In genomic region chr4:146224331-146224966, GRCh38 we compare ENCODE assay signal across 22 cellular contexts. TPM values are rescaled to one million over a fixed set of nuclear protein-coding genes. Genes with fewer than 3 reads are reported as not detected.
DNase-seq lines count a peak whose midpoint lies in the region; FAIRE-seq and TF ChIP-seq lines count a peak whose summit lies in the region.
"Had no signal": no experiment of that assay in that cellular context is flagged by ENCODE, and none has a peak within 500 bp of the region (broad histone marks: within the 10 kb centered on the region; RNA-seq: fewer than 3 reads in every experiment).

No MANE protein-coding gene starts in this region.

- TF ChIP-seq CTCF in bronchial epithelial cell (IDR thresholded peaks at IDR 0.05; ENCODE audit: insufficient read depth, low read length, severe bottlenecking) = no peak
- TF ChIP-seq CTCF in left ventricle myocardium inferior (IDR thresholded peaks at IDR 0.05; ENCODE audit: borderline replicate concordance) = no peak
- TF ChIP-seq CTCF in testis (IDR thresholded peaks at IDR 0.05) = no peak

- H3K4me1 ChIP-seq in left ventricle myocardium inferior (peaks cover 7% of the 10 kb centered on the region), testis (no peaks in the 10 kb centered on the region)
- H3K4me1 ChIP-seq: BE2C, colonic mucosa, gastrocnemius medialis, lower lobe of right lung had no signal

- no peak for FAIRE-seq in bronchial epithelial cell (lab: Jason Lieb, UNC)
- no peak for FAIRE-seq in GM12892 (lab: Jason Lieb, UNC)
- FAIRE-seq: GM12878, small intestine had no signal

- DNase-seq in LHCN-M2 (ENCODE audit: low read depth) (peak; percentile 20), bronchial epithelial cell (ENCODE audit: low read depth) (peak; percentile 4), left ventricle myocardium inferior (no peak), testis (peak; percentile 31), GM12892 (ENCODE audit: insufficient read length) (no peak), EL (no peak), AML-193 (lab: John Stamatoyannopoulos, UW) (no peak)
- DNase-seq: activated CD4-positive, alpha-beta T cell treated with anti-CD3 and anti-CD28 coated beads, Interleukin-2, amount 50 U/mL, for 4 hours; activated naive CD4-positive, alpha-beta T cell; BE2C; Calu3; colonic mucosa; gastrocnemius medialis; GF-D8; lower lobe of right lung; NCI-H1694; NCI-H2227 treated with DMSO at 0.1 percent for 48 hours; posterior cingulate gyrus; small intestine; stimulated activated CD8-positive, alpha-beta memory T cell treated with anti-CD3 and anti-CD28 coated beads, Interleukin-4, amount 100 ng/mL, for 48 hours had no signal

- H3K4me3 ChIP-seq in bronchial epithelial cell (ENCODE audit: low read depth, low read length) (no peak overlapping the region), left ventricle myocardium inferior (no peak overlapping the region), testis (no peak overlapping the region)
- H3K4me3 ChIP-seq: colonic mucosa, gastrocnemius medialis, GM12878, lower lobe of right lung had no signal

- WGBS in testis, 2 donors = 37 to 41% methylated on average over 8 of the region's 8 CpGs

- TF ChIP-seq POLR2A in testis (IDR thresholded peaks at IDR 0.05) = no peak
- no peak for TF ChIP-seq POLR2A in GM12892 (IDR thresholded peaks at IDR 0.05; ENCODE audit: low read depth, low read length)

- H3K27me3 ChIP-seq in bronchial epithelial cell (ENCODE audit: control insufficient read depth, insufficient read depth, low read length) (peaks cover under 1% of the 10 kb centered on the region), left ventricle myocardium inferior (ENCODE audit: low read depth) (no peaks in the 10 kb centered on the region), testis (no peaks in the 10 kb centered on the region)
- H3K27me3 ChIP-seq: BE2C, colonic mucosa, gastrocnemius medialis had no signal

- intact Hi-C loops in left ventricle myocardium inferior (cut with micrococcal nuclease) (no loop called here), testis (cut with DNase I; ENCODE audit: low total_unique reads) (no loop called here)

- H3K36me3 ChIP-seq in bronchial epithelial cell (ENCODE audit: control insufficient read depth, insufficient read depth, low read length) (no peaks in the 10 kb centered on the region), left ventricle myocardium inferior (no peaks in the 10 kb centered on the region), testis (ENCODE audit: low read depth, missing control alignments) (no peaks in the 10 kb centered on the region)
- H3K36me3 ChIP-seq: BE2C, colonic mucosa, gastrocnemius medialis, lower lobe of right lung had no signal

- no peaks in the 10 kb centered on the region for H3K9me3 ChIP-seq in left ventricle myocardium inferior (replicated peaks)
- no peaks in the 10 kb centered on the region for H3K9me3 ChIP-seq in testis
- H3K9me3 ChIP-seq: BE2C, colonic mucosa, gastrocnemius medialis, lower lobe of right lung had no signal

- peak overlapping the region; percentile 35 for H3K27ac ChIP-seq in left ventricle myocardium inferior (replicated peaks)
- no peak overlapping the region for H3K27ac ChIP-seq in testis
- H3K27ac ChIP-seq: colonic mucosa, gastrocnemius medialis, lower lobe of right lung had no signal

RNA-seq across cellular contexts. Expression of gene REELD1, which starts 10.1 kb away (rescaled TPM):
- not detected in 2 replicates for total RNA-seq in LHCN-M2 (2014; rRNA removed)
- not detected for polyA plus RNA-seq in LHCN-M2 (2012)
- under 0.01 TPM in 1 of 2 replicates, not detected in the other for total RNA-seq in bronchial epithelial cell
- total RNA-seq in left ventricle myocardium inferior = not detected
- 1 to 10 TPM in 1 of 2 donors, under 1 TPM in 1; 0.62 to 1.3 TPM for total RNA-seq in testis
- polyA plus RNA-seq in testis (ENCODE audit: insufficient read depth, low read depth, low replicate concordance) = 0.38 TPM
- 0.36 TPM for polyA plus RNA-seq in GM12892 (2012; ENCODE audit: missing spikeins)
- total RNA-seq: Calu3, MCF 10A had no signal

RNA-seq across cellular contexts. Expression of gene LSM6, which starts 48.9 kb away (rescaled TPM):
- total RNA-seq in LHCN-M2 (2014; rRNA removed) = 26.3 and 44.6 TPM in 2 replicates
- 28.4 TPM for polyA plus RNA-seq in LHCN-M2 (2012)
- total RNA-seq in bronchial epithelial cell = 26.3 and 27.4 TPM in 2 replicates
- 15.9 TPM for total RNA-seq in left ventricle myocardium inferior
- 10 to 100 TPM; 33.1 to 49.1 TPM for total RNA-seq in testis
- polyA plus RNA-seq in testis (ENCODE audit: insufficient read depth, low read depth, low replicate concordance) = 39.9 TPM
- polyA plus RNA-seq in GM12892 (2012; ENCODE audit: missing spikeins) = 111 TPM

Comparison
In these comparisons a context has a peak if more than half of its experiments do, and no peak if none do; other contexts are left out.
1. DNase-seq: peak in LHCN-M2 (single experiment), bronchial epithelial cell (single experiment) and testis (single experiment); none in left ventricle myocardium inferior (single experiment), GM12892 (single experiment), EL (single experiment) and AML-193 (0 of 2).